Comparison of ENCODE assay signal across 23 cellular contexts in the genomic region with DNA sequence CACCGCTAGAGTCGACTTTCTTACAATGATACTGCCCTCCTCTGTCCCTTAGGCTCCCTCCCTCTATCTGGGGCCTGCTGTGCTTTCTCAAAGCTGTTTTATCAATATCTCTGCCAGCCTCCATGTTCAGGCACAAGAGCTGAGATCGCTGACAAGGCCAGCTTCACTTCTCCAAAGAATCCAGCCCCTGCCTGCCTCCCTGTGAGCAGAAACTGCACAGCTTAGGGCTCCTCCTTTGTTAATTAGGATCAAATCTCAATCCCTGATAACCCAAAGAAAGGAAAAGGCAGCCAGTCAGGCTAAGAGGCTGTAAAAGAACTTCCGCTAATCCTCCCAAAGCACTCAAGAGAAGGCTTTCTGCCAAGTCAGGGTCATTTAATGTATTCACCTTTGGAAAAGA.
DNase-seq lines count a peak whose midpoint lies in the region; ATAC-seq, FAIRE-seq and TF ChIP-seq lines count a peak whose summit lies in the region.
"Had no signal": no experiment of that assay in that cellular context is flagged by ENCODE, and none has a peak within 500 bp of the region (broad histone marks: within the 10 kb centered on the region; RNA-seq: fewer than 3 reads in every experiment).

No MANE protein-coding gene starts in this region.

- no peak for ATAC-seq in heart left ventricle
- no peak for ATAC-seq in HepG2
- ATAC-seq: CD8-positive, alpha-beta T cell; stimulated activated memory B cell treated with anti-CD40 and anti-IgM and Interleukin-4, amounts not matched to agents 10 μg/mL and 1 μg/mL and 100 μg/mL, for 72 hours had no signal

- H3K4me3 Mint-ChIP-seq in type B pancreatic cell: peak overlapping the region; percentile 20
- H3K4me3 Mint-ChIP-seq: CD8-positive, alpha-beta T cell; naive B cell; stimulated activated memory B cell treated with anti-CD40 and anti-IgM and Interleukin-4, amounts not matched to agents 10 μg/mL and 1 μg/mL and 100 μg/mL, for 72 hours had no signal

- DNase-seq in cardiac muscle cell (ENCODE audit: low read depth in 1 of 2, low spot score in 1 of 2): peak; percentile 25 to 83
- no peak for DNase-seq in heart left ventricle
- peak; percentile 57 for DNase-seq in WERI-Rb-1
- DNase-seq in left kidney (ENCODE audit: low read depth, low spot score): peak; percentile 47
- DNase-seq in type B pancreatic cell (ENCODE audit: extremely low spot score, unreplicated experiment): no peak
- no peak for DNase-seq in activated CD4-positive, alpha-beta T cell treated with anti-CD3 and anti-CD28 coated beads, Interleukin-2, amount 50 U/mL, for 1 hour
- no peak for DNase-seq in HepG2 (ENCODE audit: low spot score)
- no peak for DNase-seq in RKO (ENCODE audit: low spot score)
- DNase-seq: activated CD4-positive, alpha-beta T cell treated with anti-CD3 and anti-CD28 coated beads, Interleukin-2, amount 50 U/mL, for 4 hours; activated effector memory CD4-positive, alpha-beta T cell treated with Interleukin-2 at 50 U/mL for 16 hours; CD8-positive, alpha-beta T cell; DMS79 treated with DMSO at 0.1 percent for 48 hours; foreskin fibroblast; H7; mammary epithelial cell; naive B cell; NCI-H2081 treated with DMSO at 0.1 percent for 48 hours; NCI-H526 treated with DMSO at 0.1 percent for 48 hours; stimulated activated CD4-positive, alpha-beta T cell treated with anti-CD3 and anti-CD28 coated beads, Interleukin-1b, Interleukin-23, amount 100 ng/mL, for 48 hours had no signal

- H3K36me3 Mint-ChIP-seq in type B pancreatic cell: no peaks in the 10 kb centered on the region
- H3K36me3 Mint-ChIP-seq: CD8-positive, alpha-beta T cell; naive B cell; stimulated activated memory B cell treated with anti-CD40 and anti-IgM and Interleukin-4, amounts not matched to agents 10 μg/mL and 1 μg/mL and 100 μg/mL, for 72 hours had no signal

- no peaks in the 10 kb centered on the region for H3K9me3 ChIP-seq in cardiac muscle cell (ENCODE audit: low read depth)
- H3K9me3 ChIP-seq in heart left ventricle: no peaks in the 10 kb centered on the region
- H3K9me3 ChIP-seq in WERI-Rb-1 (ENCODE audit: severe bottlenecking): no peaks in the 10 kb centered on the region
- no peaks in the 10 kb centered on the region for H3K9me3 ChIP-seq in HepG2 (ENCODE audit: low read length)
- H3K9me3 ChIP-seq: thoracic aorta had no signal

- H3K27ac Mint-ChIP-seq in type B pancreatic cell: peak overlapping the region; percentile 11
- H3K27ac Mint-ChIP-seq: CD8-positive, alpha-beta T cell; naive B cell; stimulated activated memory B cell treated with anti-CD40 and anti-IgM and Interleukin-4, amounts not matched to agents 10 μg/mL and 1 μg/mL and 100 μg/mL, for 72 hours had no signal

- H3K4me2 ChIP-seq in HepG2 (ENCODE audit: low read depth, low read length): no peak overlapping the region

- TF ChIP-seq EP300 in HepG2 (IDR thresholded peaks at IDR 0.05; ENCODE audit: low read depth in 2 of 2, low read length in 2 of 2) (no peak), HepG2 (CRISPR knock-in tag; IDR thresholded peaks at IDR 0.05; ENCODE audit: borderline replicate concordance) (no peak)

- intact Hi-C loops in heart left ventricle (cut with DNase I) (no loop called here), HepG2 (cut with micrococcal nuclease; ENCODE audit: unreplicated experiment) (no loop called here)

- BruUV-seq in HepG2 (replicated peaks; lab: Mats Ljungman, UMichigan): no TSS peak

- H3K27me3 Mint-ChIP-seq in type B pancreatic cell: no peaks in the 10 kb centered on the region
- H3K27me3 Mint-ChIP-seq: stimulated activated memory B cell treated with anti-CD40 and anti-IgM and Interleukin-4, amounts not matched to agents 10 μg/mL and 1 μg/mL and 100 μg/mL, for 72 hours had no signal

- TF ChIP-seq POLR2A in heart left ventricle (IDR thresholded peaks at IDR 0.05) (no peak), HepG2 (IDR thresholded peaks at IDR 0.05; ENCODE audit: insufficient read depth in 1 of 2, low read depth in 2 of 2, low read length in 2 of 2) (no peak)

- 34 to 45% (median 42%) methylated on average over 4 of the region's 4 CpGs for WGBS in heart left ventricle, 4 donors
- WGBS in HepG2 (ENCODE audit: low lambda C conversion rate): 36% methylated on average over 4 of the region's 4 CpGs

- no peaks in the 10 kb centered on the region for H4K20me1 ChIP-seq in HepG2 (ENCODE audit: insufficient read depth, low read length)

- TF ChIP-seq RAD21 in HepG2 (CRISPR knock-in tag; IDR thresholded peaks at IDR 0.05): no peak

- no peaks in the 10 kb centered on the region for H3K9me3 Mint-ChIP-seq in type B pancreatic cell

- H3K4me1 ChIP-seq in cardiac muscle cell (ENCODE audit: low read depth) (peaks cover 24% of the 10 kb centered on the region), heart left ventricle (peaks cover 0 to 19% (median 6%) of the 10 kb centered on the region in 12 donors), HepG2 (ENCODE audit: insufficient read depth, low read length) (peaks cover 9% of the 10 kb centered on the region)
- H3K4me1 ChIP-seq: parathyroid adenoma had no signal

- H3K79me2 ChIP-seq in HepG2 (ENCODE audit: insufficient read depth, low read length): no peaks in the 10 kb centered on the region
- H3K79me2 ChIP-seq: parathyroid adenoma had no signal

- H3K27ac ChIP-seq in cardiac muscle cell: peak overlapping the region; percentile 10
- H3K27ac ChIP-seq in heart left ventricle: peak overlapping the region in 2 of 12 donors; percentile 18 to 32
- H3K27ac ChIP-seq in WERI-Rb-1: no peak overlapping the region
- H3K27ac ChIP-seq in HepG2 (ENCODE audit: extremely low read length, insufficient read depth, low read length): no peak overlapping the region
- H3K27ac ChIP-seq: parathyroid adenoma, thoracic aorta had no signal

- peaks cover 18% of the 10 kb centered on the region for H3K4me1 Mint-ChIP-seq in type B pancreatic cell (ENCODE audit: unreplicated experiment)
- H3K4me1 Mint-ChIP-seq: naive B cell; stimulated activated memory B cell treated with anti-CD40 and anti-IgM and Interleukin-4, amounts not matched to agents 10 μg/mL and 1 μg/mL and 100 μg/mL, for 72 hours had no signal

- H3K36me3 ChIP-seq in cardiac muscle cell (no peaks in the 10 kb centered on the region), heart left ventricle (no peaks in the 10 kb centered on the region), WERI-Rb-1 (no peaks in the 10 kb centered on the region), HepG2 (replicated peaks in 1 of 2; ENCODE audit: control insufficient read depth in 1 of 2, insufficient read depth in 2 of 2, low read length in 2 of 2) (no peaks in the 10 kb centered on the region)
- H3K36me3 ChIP-seq: thoracic aorta had no signal

- in situ Hi-C loops in HepG2 (cut with HindIII; ENCODE audit: extremely low pct_ligation_motif_present, low pct_unique_long_range_greater_than_20kb): no loop called here

- POLR2A ChIA-PET in HepG2 (lab: Yijun Ruan, JAX): no interaction called here

- H3K4me3 ChIP-seq in cardiac muscle cell (no peak overlapping the region), heart left ventricle (no peak overlapping the region), WERI-Rb-1 (ENCODE audit: low read depth, low read length) (peak overlapping the region; percentile 13), HepG2 (replicated peaks in 1 of 3; ENCODE audit: insufficient read depth in 1 of 3, low read depth in 2 of 3, low read length in 3 of 3) (no peak overlapping the region)
- H3K4me3 ChIP-seq: thoracic aorta had no signal

- peak; percentile 15 for TF ChIP-seq CTCF in cardiac muscle cell (IDR thresholded peaks at IDR 0.05; ENCODE audit: low read depth, low read length)
- no peak for TF ChIP-seq CTCF in heart left ventricle (IDR thresholded peaks at IDR 0.05)
- 0 out of 2 replicates have a peak, but pooled peaks have one; percentile 6 for TF ChIP-seq CTCF in WERI-Rb-1 (IDR thresholded peaks at IDR 0.05; ENCODE audit: low read depth, low read length)
- no peak for TF ChIP-seq CTCF in type B pancreatic cell (conservative IDR thresholded peaks at IDR 0.05)
- TF ChIP-seq CTCF in HepG2 (CRISPR knock-in tag; IDR thresholded peaks at IDR 0.05): no peak

- FAIRE-seq in HepG2 (lab: Jason Lieb, UNC): no peak
- FAIRE-seq: islet of Langerhans had no signal

- no peaks in the 10 kb centered on the region for H3K27me3 ChIP-seq in cardiac muscle cell
- no peaks in the 10 kb centered on the region for H3K27me3 ChIP-seq in heart left ventricle
- H3K27me3 ChIP-seq in WERI-Rb-1 (ENCODE audit: insufficient read depth, low read depth, severe bottlenecking): no peaks in the 10 kb centered on the region
- H3K27me3 ChIP-seq in HepG2 (ENCODE audit: control insufficient read depth in 1 of 2, insufficient read depth in 2 of 2, low read length in 2 of 2): no peaks in the 10 kb centered on the region

- CTCF ChIA-PET in HepG2 (lab: Yijun Ruan, JAX; ENCODE audit: low intra/inter-chr PET ratio, low total read pairs): no interaction called here

- no peak overlapping the region for H3K9ac ChIP-seq in HepG2 (ENCODE audit: insufficient read depth, low read depth, low read length)
- H3K9ac ChIP-seq: parathyroid adenoma had no signal

- H2AFZ ChIP-seq in HepG2 (ENCODE audit: low read length): no peak overlapping the region
- H2AFZ ChIP-seq: parathyroid adenoma had no signal

TF ChIP-seq in HepG2, 621 proteins besides CTCF, POLR2A, EP300 and RAD21 (continues in another document):
- TF ChIP-seq HDAC2 (CRISPR knock-in tag; IDR thresholded peaks at IDR 0.05): no peak
- no peak for TF ChIP-seq MXI1 (IDR thresholded peaks at IDR 0.05; ENCODE audit: borderline replicate concordance, low read depth, low read length)
- TF ChIP-seq ZNF530 (CRISPR knock-in tag; IDR thresholded peaks at IDR 0.05; ENCODE audit: low read depth): no peak
- TF ChIP-seq DMTF1 (CRISPR knock-in tag; IDR thresholded peaks at IDR 0.05): no peak
- no peak for TF ChIP-seq ZNF790 (CRISPR knock-in tag; IDR thresholded peaks at IDR 0.05; ENCODE audit: borderline replicate concordance)
- TF ChIP-seq ZNF839 (CRISPR knock-in tag; IDR thresholded peaks at IDR 0.05; ENCODE audit: borderline replicate concordance): no peak

Comparison
In these comparisons a context has a peak if more than half of its experiments do, and no peak if none do; other contexts are left out.
1. DNase-seq: peak in cardiac muscle cell (2 of 2), WERI-Rb-1 (single experiment) and left kidney (single experiment); none in heart left ventricle (0 of 5), type B pancreatic cell (single experiment), activated CD4-positive, alpha-beta T cell treated with anti-CD3 and anti-CD28 coated beads, Interleukin-2, amount 50 U/mL, for 1 hour (single experiment), HepG2 (single experiment) and RKO (single experiment).
2. CTCF ChIP-seq: peak in cardiac muscle cell (single experiment) and WERI-Rb-1 (single experiment); none in heart left ventricle (0 of 12), type B pancreatic cell (single experiment) and HepG2 (single experiment).